In genomic region chr5:127030259-127031146, GRCh38 we compare ENCODE assay signal across 1 cellular context.
A peak's percentile ranks its signal among the peaks of the same experiment; 100 is the strongest.
TF ChIP-seq lines count a peak whose summit lies in the region.

MARCHF3 (minus strand) TSS chr5:127030558; CDS start chr5:126918171, 112,387 bp downstream.

TF ChIP-seq in HepG2, 621 proteins besides CTCF, POLR2A, EP300 and RAD21 (continued from another document and continues in another):
- peak; percentile 32; the same call in 1 of the 2 replicates for TF ChIP-seq ETV5 (CRISPR knock-in tag; IDR thresholded peaks at IDR 0.05; ENCODE audit: borderline replicate concordance)
- TF ChIP-seq, protein P1, sequence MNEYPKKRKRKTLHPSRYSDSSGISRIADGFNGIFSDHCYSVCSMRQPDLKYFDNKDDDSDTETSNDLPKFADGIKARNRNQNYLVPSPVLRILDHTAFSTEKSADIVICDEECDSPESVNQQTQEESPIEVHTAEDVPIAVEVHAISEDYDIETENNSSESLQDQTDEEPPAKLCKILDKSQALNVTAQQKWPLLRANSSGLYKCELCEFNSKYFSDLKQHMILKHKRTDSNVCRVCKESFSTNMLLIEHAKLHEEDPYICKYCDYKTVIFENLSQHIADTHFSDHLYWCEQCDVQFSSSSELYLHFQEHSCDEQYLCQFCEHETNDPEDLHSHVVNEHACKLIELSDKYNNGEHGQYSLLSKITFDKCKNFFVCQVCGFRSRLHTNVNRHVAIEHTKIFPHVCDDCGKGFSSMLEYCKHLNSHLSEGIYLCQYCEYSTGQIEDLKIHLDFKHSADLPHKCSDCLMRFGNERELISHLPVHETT (CRISPR knock-in tag; conservative IDR thresholded peaks at IDR 0.05), result no peak; the same call in 1 of the 2 replicates
- TF ChIP-seq ZNF331 (CRISPR knock-in tag; IDR thresholded peaks at IDR 0.05), result peak; percentile 85
- 0 out of 2 replicates have a peak, but pooled peaks have one; percentile 35 for TF ChIP-seq THAP9 (CRISPR knock-in tag; IDR thresholded peaks at IDR 0.05; ENCODE audit: borderline replicate concordance)
- no peak for TF ChIP-seq ZSCAN9 (CRISPR knock-in tag; IDR thresholded peaks at IDR 0.05; ENCODE audit: borderline replicate concordance)
- TF ChIP-seq, protein P2, sequence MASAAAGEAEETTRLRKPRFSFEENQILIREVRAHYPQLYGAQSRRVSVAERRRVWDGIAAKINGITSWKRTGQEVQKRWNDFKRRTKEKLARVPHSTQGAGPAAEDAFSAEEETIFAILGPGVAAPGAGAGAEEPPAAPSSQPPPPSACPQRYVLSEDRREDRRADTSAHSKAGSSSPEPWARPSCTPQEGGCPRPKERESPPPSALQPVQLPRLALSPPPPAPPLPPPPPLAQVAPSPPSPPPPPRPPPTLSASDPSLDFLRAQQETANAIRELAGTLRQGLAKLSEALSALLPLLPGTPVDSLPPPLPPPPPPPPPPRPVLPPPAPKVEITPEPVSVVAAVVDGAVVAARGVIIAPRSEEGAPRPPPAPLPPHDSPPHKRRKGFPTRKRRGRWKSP (CRISPR knock-in tag; IDR thresholded peaks at IDR 0.05), result peak; percentile 92
- no peak for TF ChIP-seq ZNF75D (CRISPR knock-in tag; IDR thresholded peaks at IDR 0.05; ENCODE audit: borderline replicate concordance)
- no peak for TF ChIP-seq ZNF253 (CRISPR knock-in tag; IDR thresholded peaks at IDR 0.05; ENCODE audit: borderline replicate concordance)
- TF ChIP-seq ZNF33B (CRISPR knock-in tag; IDR thresholded peaks at IDR 0.05), result peak; percentile 85
- TF ChIP-seq CREM (IDR thresholded peaks at IDR 0.05), result no peak; the same call in 1 of the 2 replicates
- no peak for TF ChIP-seq CREM (CRISPR knock-in tag; IDR thresholded peaks at IDR 0.05)
- no peak for TF ChIP-seq CHCHD3 (CRISPR knock-in tag; IDR thresholded peaks at IDR 0.05)
- TF ChIP-seq CENPBD1 (CRISPR knock-in tag; IDR thresholded peaks at IDR 0.05; ENCODE audit: borderline replicate concordance, low read depth), result no peak
- no peak for TF ChIP-seq KDM1A (CRISPR knock-in tag; IDR thresholded peaks at IDR 0.05)
- TF ChIP-seq ZNF207 (IDR thresholded peaks at IDR 0.05; ENCODE audit: borderline replicate concordance), result no peak
- TF ChIP-seq, protein P3, sequence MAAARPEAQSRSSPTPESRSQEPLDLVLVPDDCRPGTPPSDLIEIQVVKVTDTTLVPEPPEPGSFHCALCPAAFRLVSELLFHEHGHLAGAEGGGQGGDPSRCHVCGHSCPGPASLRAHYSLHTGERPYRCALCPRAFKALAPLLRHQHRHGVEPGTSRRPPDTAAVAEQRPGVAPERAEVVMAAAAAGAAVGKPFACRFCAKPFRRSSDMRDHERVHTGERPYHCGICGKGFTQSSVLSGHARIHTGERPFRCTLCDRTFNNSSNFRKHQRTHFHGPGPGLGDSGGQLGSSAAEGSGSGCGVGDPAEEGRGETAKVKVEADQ (CRISPR knock-in tag; IDR thresholded peaks at IDR 0.05; ENCODE audit: borderline replicate concordance), result no peak; the same call in 1 of the 2 replicates
- TF ChIP-seq, protein P4, sequence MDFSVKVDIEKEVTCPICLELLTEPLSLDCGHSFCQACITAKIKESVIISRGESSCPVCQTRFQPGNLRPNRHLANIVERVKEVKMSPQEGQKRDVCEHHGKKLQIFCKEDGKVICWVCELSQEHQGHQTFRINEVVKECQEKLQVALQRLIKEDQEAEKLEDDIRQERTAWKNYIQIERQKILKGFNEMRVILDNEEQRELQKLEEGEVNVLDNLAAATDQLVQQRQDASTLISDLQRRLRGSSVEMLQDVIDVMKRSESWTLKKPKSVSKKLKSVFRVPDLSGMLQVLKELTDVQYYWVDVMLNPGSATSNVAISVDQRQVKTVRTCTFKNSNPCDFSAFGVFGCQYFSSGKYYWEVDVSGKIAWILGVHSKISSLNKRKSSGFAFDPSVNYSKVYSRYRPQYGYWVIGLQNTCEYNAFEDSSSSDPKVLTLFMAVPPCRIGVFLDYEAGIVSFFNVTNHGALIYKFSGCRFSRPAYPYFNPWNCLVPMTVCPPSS (IDR thresholded peaks at IDR 0.05), result no peak
- TF ChIP-seq FOXA3 (CRISPR knock-in tag; IDR thresholded peaks at IDR 0.05), result peak; percentile 17; the same call in 1 of the 2 replicates
- TF ChIP-seq NCOA1 (CRISPR knock-in tag; IDR thresholded peaks at IDR 0.05), result no peak
- TF ChIP-seq, protein P5, sequence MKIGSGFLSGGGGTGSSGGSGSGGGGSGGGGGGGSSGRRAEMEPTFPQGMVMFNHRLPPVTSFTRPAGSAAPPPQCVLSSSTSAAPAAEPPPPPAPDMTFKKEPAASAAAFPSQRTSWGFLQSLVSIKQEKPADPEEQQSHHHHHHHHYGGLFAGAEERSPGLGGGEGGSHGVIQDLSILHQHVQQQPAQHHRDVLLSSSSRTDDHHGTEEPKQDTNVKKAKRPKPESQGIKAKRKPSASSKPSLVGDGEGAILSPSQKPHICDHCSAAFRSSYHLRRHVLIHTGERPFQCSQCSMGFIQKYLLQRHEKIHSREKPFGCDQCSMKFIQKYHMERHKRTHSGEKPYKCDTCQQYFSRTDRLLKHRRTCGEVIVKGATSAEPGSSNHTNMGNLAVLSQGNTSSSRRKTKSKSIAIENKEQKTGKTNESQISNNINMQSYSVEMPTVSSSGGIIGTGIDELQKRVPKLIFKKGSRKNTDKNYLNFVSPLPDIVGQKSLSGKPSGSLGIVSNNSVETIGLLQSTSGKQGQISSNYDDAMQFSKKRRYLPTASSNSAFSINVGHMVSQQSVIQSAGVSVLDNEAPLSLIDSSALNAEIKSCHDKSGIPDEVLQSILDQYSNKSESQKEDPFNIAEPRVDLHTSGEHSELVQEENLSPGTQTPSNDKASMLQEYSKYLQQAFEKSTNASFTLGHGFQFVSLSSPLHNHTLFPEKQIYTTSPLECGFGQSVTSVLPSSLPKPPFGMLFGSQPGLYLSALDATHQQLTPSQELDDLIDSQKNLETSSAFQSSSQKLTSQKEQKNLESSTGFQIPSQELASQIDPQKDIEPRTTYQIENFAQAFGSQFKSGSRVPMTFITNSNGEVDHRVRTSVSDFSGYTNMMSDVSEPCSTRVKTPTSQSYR (CRISPR knock-in tag; IDR thresholded peaks at IDR 0.05; ENCODE audit: borderline replicate concordance), result no peak
- no peak for TF ChIP-seq ZNF280D (CRISPR knock-in tag; IDR thresholded peaks at IDR 0.05)
- TF ChIP-seq POLR2AphosphoS5 (IDR thresholded peaks at IDR 0.05; ENCODE audit: low read depth, low read length), result peak; percentile 85
- 0 out of 2 replicates have a peak, but pooled peaks have one; percentile 37 for TF ChIP-seq GPN1 (CRISPR knock-in tag; IDR thresholded peaks at IDR 0.05; ENCODE audit: borderline replicate concordance)
- TF ChIP-seq ZNF296 (CRISPR knock-in tag; conservative IDR thresholded peaks at IDR 0.05), result no peak
- no peak for TF ChIP-seq ZNF496 (CRISPR knock-in tag; IDR thresholded peaks at IDR 0.05; ENCODE audit: insufficient replicate concordance)
- no peak for TF ChIP-seq ZSCAN12 (CRISPR knock-in tag; IDR thresholded peaks at IDR 0.05)
- TF ChIP-seq RXRA (CRISPR knock-in tag; IDR thresholded peaks at IDR 0.05), result peak; percentile 57; the same call in 1 of the 2 replicates
- peak; percentile 77; the same call in 1 of the 2 replicates for TF ChIP-seq ZFP36L1 (CRISPR knock-in tag; IDR thresholded peaks at IDR 0.05)
- TF ChIP-seq, protein P6, sequence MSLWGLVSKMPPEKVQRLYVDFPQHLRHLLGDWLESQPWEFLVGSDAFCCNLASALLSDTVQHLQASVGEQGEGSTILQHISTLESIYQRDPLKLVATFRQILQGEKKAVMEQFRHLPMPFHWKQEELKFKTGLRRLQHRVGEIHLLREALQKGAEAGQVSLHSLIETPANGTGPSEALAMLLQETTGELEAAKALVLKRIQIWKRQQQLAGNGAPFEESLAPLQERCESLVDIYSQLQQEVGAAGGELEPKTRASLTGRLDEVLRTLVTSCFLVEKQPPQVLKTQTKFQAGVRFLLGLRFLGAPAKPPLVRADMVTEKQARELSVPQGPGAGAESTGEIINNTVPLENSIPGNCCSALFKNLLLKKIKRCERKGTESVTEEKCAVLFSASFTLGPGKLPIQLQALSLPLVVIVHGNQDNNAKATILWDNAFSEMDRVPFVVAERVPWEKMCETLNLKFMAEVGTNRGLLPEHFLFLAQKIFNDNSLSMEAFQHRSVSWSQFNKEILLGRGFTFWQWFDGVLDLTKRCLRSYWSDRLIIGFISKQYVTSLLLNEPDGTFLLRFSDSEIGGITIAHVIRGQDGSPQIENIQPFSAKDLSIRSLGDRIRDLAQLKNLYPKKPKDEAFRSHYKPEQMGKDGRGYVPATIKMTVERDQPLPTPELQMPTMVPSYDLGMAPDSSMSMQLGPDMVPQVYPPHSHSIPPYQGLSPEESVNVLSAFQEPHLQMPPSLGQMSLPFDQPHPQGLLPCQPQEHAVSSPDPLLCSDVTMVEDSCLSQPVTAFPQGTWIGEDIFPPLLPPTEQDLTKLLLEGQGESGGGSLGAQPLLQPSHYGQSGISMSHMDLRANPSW (CRISPR knock-in tag; IDR thresholded peaks at IDR 0.05; ENCODE audit: borderline replicate concordance), result no peak
- no peak for TF ChIP-seq CBX1 (IDR thresholded peaks at IDR 0.05; ENCODE audit: low read depth)
- TF ChIP-seq ZNF484 (CRISPR knock-in tag; IDR thresholded peaks at IDR 0.05; ENCODE audit: borderline replicate concordance, low read depth), result no peak
- TF ChIP-seq, protein P7, sequence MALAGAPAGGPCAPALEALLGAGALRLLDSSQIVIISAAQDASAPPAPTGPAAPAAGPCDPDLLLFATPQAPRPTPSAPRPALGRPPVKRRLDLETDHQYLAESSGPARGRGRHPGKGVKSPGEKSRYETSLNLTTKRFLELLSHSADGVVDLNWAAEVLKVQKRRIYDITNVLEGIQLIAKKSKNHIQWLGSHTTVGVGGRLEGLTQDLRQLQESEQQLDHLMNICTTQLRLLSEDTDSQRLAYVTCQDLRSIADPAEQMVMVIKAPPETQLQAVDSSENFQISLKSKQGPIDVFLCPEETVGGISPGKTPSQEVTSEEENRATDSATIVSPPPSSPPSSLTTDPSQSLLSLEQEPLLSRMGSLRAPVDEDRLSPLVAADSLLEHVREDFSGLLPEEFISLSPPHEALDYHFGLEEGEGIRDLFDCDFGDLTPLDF (CRISPR knock-in tag; IDR thresholded peaks at IDR 0.05), result peak; percentile 88
- TF ChIP-seq, protein P8, sequence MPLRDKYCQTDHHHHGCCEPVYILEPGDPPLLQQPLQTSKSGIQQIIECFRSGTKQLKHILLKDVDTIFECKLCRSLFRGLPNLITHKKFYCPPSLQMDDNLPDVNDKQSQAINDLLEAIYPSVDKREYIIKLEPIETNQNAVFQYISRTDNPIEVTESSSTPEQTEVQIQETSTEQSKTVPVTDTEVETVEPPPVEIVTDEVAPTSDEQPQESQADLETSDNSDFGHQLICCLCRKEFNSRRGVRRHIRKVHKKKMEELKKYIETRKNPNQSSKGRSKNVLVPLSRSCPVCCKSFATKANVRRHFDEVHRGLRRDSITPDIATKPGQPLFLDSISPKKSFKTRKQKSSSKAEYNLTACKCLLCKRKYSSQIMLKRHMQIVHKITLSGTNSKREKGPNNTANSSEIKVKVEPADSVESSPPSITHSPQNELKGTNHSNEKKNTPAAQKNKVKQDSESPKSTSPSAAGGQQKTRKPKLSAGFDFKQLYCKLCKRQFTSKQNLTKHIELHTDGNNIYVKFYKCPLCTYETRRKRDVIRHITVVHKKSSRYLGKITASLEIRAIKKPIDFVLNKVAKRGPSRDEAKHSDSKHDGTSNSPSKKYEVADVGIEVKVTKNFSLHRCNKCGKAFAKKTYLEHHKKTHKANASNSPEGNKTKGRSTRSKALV (CRISPR knock-in tag; IDR thresholded peaks at IDR 0.05), result peak; percentile 97
- TF ChIP-seq, protein P9, sequence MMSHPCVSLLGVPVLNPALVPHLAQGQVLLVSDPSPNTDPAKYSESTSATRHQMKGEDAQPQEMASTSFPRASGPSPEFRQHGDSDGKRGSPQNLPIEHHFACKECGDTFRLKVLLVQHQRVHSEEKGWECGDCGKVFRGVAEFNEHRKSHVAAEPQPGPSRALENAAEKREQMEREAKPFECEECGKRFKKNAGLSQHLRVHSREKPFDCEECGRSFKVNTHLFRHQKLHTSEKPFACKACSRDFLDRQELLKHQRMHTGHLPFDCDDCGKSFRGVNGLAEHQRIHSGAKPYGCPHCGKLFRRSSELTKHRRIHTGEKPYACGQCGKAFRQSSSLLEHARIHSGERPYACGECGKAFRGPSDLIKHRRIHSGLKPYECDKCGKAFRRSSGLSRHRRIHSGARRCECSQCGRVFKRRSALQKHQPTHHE (CRISPR knock-in tag; IDR thresholded peaks at IDR 0.05; ENCODE audit: borderline replicate concordance), result no peak; the same call in 1 of the 2 replicates
- TF ChIP-seq CCAR2 (optimal IDR thresholded peaks at IDR 0.05; ENCODE audit: low read depth, low read length), result no peak
- no peak; the same call in 1 of the 2 replicates for TF ChIP-seq MEIS2 (CRISPR knock-in tag; IDR thresholded peaks at IDR 0.05)
